In genomic region chr19:57746580-57747471, GRCh38 we compare ENCODE assay signal across 8 cellular contexts. TPM values are rescaled to one million over a fixed set of nuclear protein-coding genes. Genes with fewer than 3 reads are reported as not detected.
A peak's percentile ranks its signal among the peaks of the same experiment; 100 is the strongest.
DNase-seq lines count a peak whose midpoint lies in the region; ATAC-seq, FAIRE-seq and TF ChIP-seq lines count a peak whose summit lies in the region.

Gene ZNF776, plus strand, starts transcription at chr19:57746815. Its CDS starts 244 bp downstream, at chr19:57747059.

- H3K36me3 ChIP-seq in cardiac muscle cell (peaks cover 9% of the 10 kb centered on the region), pancreas (peaks cover 0 to 13% (median under 1%) of the 10 kb centered on the region in 3 donors), tibial artery (peaks cover 38 to 44% (median 40%) of the 10 kb centered on the region in 3 donors)

- ATAC-seq in HG02623 (IDR thresholded peaks at IDR 0.05; ENCODE audit: unreplicated experiment) (peak; percentile 95), pancreas (peak; percentile 99 to 100 (median 99))

- 1% methylated on average over 51 of the region's 51 CpGs for WGBS in pancreas, 2 donors

- peak; percentile 2 for TF ChIP-seq CTCF in GM12864 (IDR thresholded peaks at IDR 0.05; ENCODE audit: low read depth, low read length, missing control alignments)
- no peak for TF ChIP-seq CTCF in cardiac muscle cell (IDR thresholded peaks at IDR 0.05; ENCODE audit: low read depth, low read length)
- TF ChIP-seq CTCF in pancreas (IDR thresholded peaks at IDR 0.05), result no peak
- peak in 1 of 2 experiments; percentile 24 for TF ChIP-seq CTCF in tibial artery (IDR thresholded peaks at IDR 0.05)

- H3K27me3 ChIP-seq in cardiac muscle cell, result no peaks in the 10 kb centered on the region
- H3K27me3 ChIP-seq in pancreas, result no peaks in the 10 kb centered on the region
- no peaks in the 10 kb centered on the region for H3K27me3 ChIP-seq in tibial artery

- H3K9me3 ChIP-seq in cardiac muscle cell (ENCODE audit: low read depth), result no peaks in the 10 kb centered on the region
- no peaks in the 10 kb centered on the region for H3K9me3 ChIP-seq in pancreas
- H3K9me3 ChIP-seq in tibial artery, result peaks cover 3 to 51% (median 30%) of the 10 kb centered on the region in 3 donors

- FAIRE-seq in pancreas (lab: Jason Lieb, UNC), result peak; percentile 96

- intact Hi-C loops in pancreas (cut with DNase I) (loop anchor here in 1 of 3 donors (10.0 kb wide), 1 partner anchor 408 kb away; the partner anchor contains the start of gene ZNF329), tibial artery (cut with DNase I; ENCODE audit: low total_unique reads) (loop anchor here (10.0 kb wide), 1 partner anchor 68 kb away; the partner anchor contains the start of gene ZNF552)

- H3K27ac ChIP-seq in cardiac muscle cell (peak within 1 kb of the TSS; percentile 94), pancreas (peak within 1 kb of the TSS; percentile 29 to 75 (median 66)), tibial artery (peak within 1 kb of the TSS; percentile 62 to 74)

- peak; percentile 89 for DNase-seq in GM12864 (ENCODE audit: low read depth)
- peak; percentile 82 for DNase-seq in NCI-H1092 treated with DMSO at 0.1 percent for 48 hours (lab: John Stamatoyannopoulos, UW)
- peak; percentile 65 for DNase-seq in SKM-1 treated with dmso at 0.1 percent for 144 hours (lab: John Stamatoyannopoulos, UW; ENCODE audit: unreplicated experiment)
- DNase-seq in activated naive CD8-positive, alpha-beta T cell treated with anti-CD3 and anti-CD28 coated beads, Interleukin-2, amount 50 U/mL, for 16 hours (ENCODE audit: low read depth, low spot score), result peak; percentile 59
- peak; percentile 93 to 94 for DNase-seq in cardiac muscle cell (ENCODE audit: low read depth in 1 of 2, low spot score in 1 of 2)
- DNase-seq in pancreas, result peak; percentile 69 to 86 (median 76)
- peak; percentile 82 to 84 for DNase-seq in tibial artery

- H3K4me1 ChIP-seq in cardiac muscle cell (ENCODE audit: low read depth) (peaks cover 7% of the 10 kb centered on the region), pancreas (peaks cover 0 to 6% (median 0%) of the 10 kb centered on the region in 3 donors), tibial artery (peaks cover 0 to 13% (median 7%) of the 10 kb centered on the region in 4 donors)

- H3K4me3 ChIP-seq in GM12864 (ENCODE audit: low read depth, low read length), result peak within 1 kb of the TSS; percentile 62
- peak within 1 kb of the TSS; percentile 98 for H3K4me3 ChIP-seq in cardiac muscle cell
- H3K4me3 ChIP-seq in pancreas, result peak within 1 kb of the TSS; percentile 74 to 99 (median 88)
- H3K4me3 ChIP-seq in tibial artery, result peak within 1 kb of the TSS; percentile 70 to 95

RNA-seq across cellular contexts. Expression of gene ZNF776, which starts in this region (rescaled TPM):
- total RNA-seq in cardiac muscle cell (16.9 and 20.0 TPM in 2 replicates), pancreas (10 to 100 TPM in 1 of 6 donors, 1 to 10 TPM in 5; 2.9 to 10.8 (median 4.5) TPM)
- polyA plus RNA-seq in cardiac muscle cell (20.7 and 26.6 TPM in 2 replicates), pancreas (1 to 10 TPM; 2.9 to 6.3 TPM)

Comparison
In these comparisons a context has a peak if more than half of its experiments do, and no peak if none do; other contexts are left out.
1. Peak in every context shown above with its lines: DNase-seq, ATAC-seq, H3K4me3 ChIP-seq and H3K27ac ChIP-seq.